Comparison of ENCODE assay signal across 12 cellular contexts in genomic region chr9:91500509-91501011, GRCh38.
DNase-seq lines count a peak whose midpoint lies in the region; ATAC-seq and FAIRE-seq lines count a peak whose summit lies in the region.
"Had no signal": no experiment of that assay in that cellular context is flagged by ENCODE, and none has a peak within 500 bp of the region (broad histone marks: within the 10 kb centered on the region; RNA-seq: fewer than 3 reads in every experiment).

No MANE protein-coding gene starts in this region.

- H3K27ac ChIP-seq in epithelial cell of prostate: no peak overlapping the region
- H3K27ac ChIP-seq: esophagus muscularis mucosa, HL-60 had no signal

- no peaks in the 10 kb centered on the region for H3K9me3 Mint-ChIP-seq in stimulated activated naive CD8-positive, alpha-beta T cell treated with anti-CD3 and anti-CD28 coated beads, Interleukin-15, amount 100 ng/mL, for 72 hours

- no peak for DNase-seq in stimulated activated naive CD8-positive, alpha-beta T cell treated with anti-CD3 and anti-CD28 coated beads, Interleukin-15, Interleukin-2, amounts not matched to agents 100 U/mL and 50 U/mL, for 24 hours
- DNase-seq in stimulated activated naive CD8-positive, alpha-beta T cell treated with anti-CD3 and anti-CD28 coated beads, Interleukin-15, amount 100 ng/mL, for 72 hours: no peak
- DNase-seq in MV-4-11 (lab: John Stamatoyannopoulos, UW) (peak; percentile 17), epithelial cell of prostate (ENCODE audit: low read depth, low spot score) (peak; percentile 33), urothelium cell line (ENCODE audit: low spot score) (peak; percentile 62), iPS-NIHi11 (ENCODE audit: low spot score) (no peak)
- DNase-seq: DMS79 treated with DMSO at 0.1 percent for 48 hours, NCI-H748 treated with DMSO at 0.1 percent for 48 hours had no signal

- no peak overlapping the region for H3K27ac Mint-ChIP-seq in stimulated activated naive CD8-positive, alpha-beta T cell treated with anti-CD3 and anti-CD28 coated beads, Interleukin-15, amount 100 ng/mL, for 72 hours

- H3K4me3 Mint-ChIP-seq in stimulated activated naive CD8-positive, alpha-beta T cell treated with anti-CD3 and anti-CD28 coated beads, Interleukin-15, amount 100 ng/mL, for 72 hours: no peak overlapping the region

- ATAC-seq in stimulated activated naive CD8-positive, alpha-beta T cell treated with anti-CD3 and anti-CD28 coated beads, Interleukin-15, Interleukin-2, amounts not matched to agents 100 U/mL and 50 U/mL, for 24 hours: peak; percentile 80
- no peak for ATAC-seq in stimulated activated naive CD8-positive, alpha-beta T cell treated with anti-CD3 and anti-CD28 coated beads, Interleukin-15, amount 100 ng/mL, for 72 hours
- ATAC-seq in HG03139 (IDR thresholded peaks at IDR 0.05; ENCODE audit: unreplicated experiment): no peak
- ATAC-seq in HG03159 (IDR thresholded peaks at IDR 0.05; ENCODE audit: unreplicated experiment): no peak

- peaks cover 8% of the 10 kb centered on the region for H3K27me3 Mint-ChIP-seq in stimulated activated naive CD8-positive, alpha-beta T cell treated with anti-CD3 and anti-CD28 coated beads, Interleukin-15, amount 100 ng/mL, for 72 hours

- FAIRE-seq in urothelium cell line (lab: Jason Lieb, UNC): no peak

- H3K4me1 Mint-ChIP-seq in stimulated activated naive CD8-positive, alpha-beta T cell treated with anti-CD3 and anti-CD28 coated beads, Interleukin-15, amount 100 ng/mL, for 72 hours: no peaks in the 10 kb centered on the region

Comparison
In these comparisons a context has a peak if more than half of its experiments do, and no peak if none do; other contexts are left out.
1. DNase-seq: peak in MV-4-11 (single experiment), epithelial cell of prostate (single experiment) and urothelium cell line (single experiment); none in stimulated activated naive CD8-positive, alpha-beta T cell treated with anti-CD3 and anti-CD28 coated beads, Interleukin-15, Interleukin-2, amounts not matched to agents 100 U/mL and 50 U/mL, for 24 hours (single experiment), stimulated activated naive CD8-positive, alpha-beta T cell treated with anti-CD3 and anti-CD28 coated beads, Interleukin-15, amount 100 ng/mL, for 72 hours (0 of 2) and iPS-NIHi11 (single experiment).